Comparison of ENCODE assay signal across 8 cellular contexts in genomic region chr14:65411656-65412188, GRCh38. TPM values are rescaled to one million over a fixed set of nuclear protein-coding genes. Genes with fewer than 3 reads are reported as not detected.
DNase-seq lines count a peak whose midpoint lies in the region; ATAC-seq, FAIRE-seq and TF ChIP-seq lines count a peak whose summit lies in the region.

No MANE protein-coding gene starts in this region.

- no peak for TF ChIP-seq CTCF in VCaP (conservative IDR thresholded peaks at IDR 0.05)
- no peak for TF ChIP-seq CTCF in breast epithelium (IDR thresholded peaks at IDR 0.05)

- TF ChIP-seq POLR2A in breast epithelium (IDR thresholded peaks at IDR 0.05): peak; percentile 59

- intact Hi-C loops in breast epithelium (cut with DNase I; ENCODE audit: low total_unique reads): no loop called here

- no peaks in the 10 kb centered on the region for H3K4me1 ChIP-seq in breast epithelium
- no peaks in the 10 kb centered on the region for H3K4me1 ChIP-seq in small intestine (ENCODE audit: control insufficient read depth in 2 of 2, insufficient read depth in 1 of 2, low read depth in 1 of 2, low read length in 1 of 2)

- 0% methylated on average over 42 of the region's 42 CpGs for WGBS in small intestine, 3 donors

- H3K27ac ChIP-seq in VCaP (peak overlapping the region; percentile 94), breast epithelium (peak overlapping the region; percentile 94 to 97), small intestine (ENCODE audit: low read depth in 1 of 2, low read length in 1 of 2) (peak overlapping the region; percentile 95 to 99)

- FAIRE-seq in small intestine (lab: Jason Lieb, UNC): no peak

- ATAC-seq in GM18511 (IDR thresholded peaks at IDR 0.05; ENCODE audit: unreplicated experiment) (peak; percentile 69), HG03039 (IDR thresholded peaks at IDR 0.05; ENCODE audit: unreplicated experiment) (peak; percentile 44)

- peak overlapping the region; percentile 85 to 96 (median 87) for H3K4me3 ChIP-seq in breast epithelium
- peak overlapping the region; percentile 95 to 100 for H3K4me3 ChIP-seq in small intestine (ENCODE audit: low read depth in 1 of 2, low read length in 2 of 2)

- DNase-seq in 8988T (peak; percentile 38), NCI-H2107 treated with DMSO at 0.1 percent for 48 hours (lab: John Stamatoyannopoulos, UW; ENCODE audit: unreplicated experiment) (peak; percentile 88), breast epithelium (ENCODE audit: low spot score in 2 of 2) (peak; percentile 88 to 89), iPS-NIHi11 (ENCODE audit: low spot score) (peak; percentile 94), small intestine (peak; percentile 95)

- H3K9me3 ChIP-seq in breast epithelium: no peaks in the 10 kb centered on the region
- no peaks in the 10 kb centered on the region for H3K9me3 ChIP-seq in small intestine (ENCODE audit: control insufficient read depth, low read depth)

- H3K36me3 ChIP-seq in breast epithelium: no peaks in the 10 kb centered on the region
- no peaks in the 10 kb centered on the region for H3K36me3 ChIP-seq in small intestine (ENCODE audit: control insufficient read depth in 2 of 2, insufficient read depth in 2 of 2, low read length in 2 of 2)

- H3K27me3 ChIP-seq in breast epithelium: no peaks in the 10 kb centered on the region
- no peaks in the 10 kb centered on the region for H3K27me3 ChIP-seq in small intestine (ENCODE audit: control insufficient read depth in 2 of 2, insufficient read depth in 2 of 2, low read length in 2 of 2)

RNA-seq across cellular contexts. Expression of gene FUT8, which starts 0.8 kb away (rescaled TPM):
- 10 to 100 TPM; 36.3 to 69.1 (median 47.2) TPM for total RNA-seq in breast epithelium
- 10 to 100 TPM in 1 of 3 donors, 1 to 10 TPM in 2; 4.7 to 52.1 (median 5.1) TPM for polyA plus RNA-seq in small intestine

Comparison
In these comparisons a context has a peak if more than half of its experiments do, and no peak if none do; other contexts are left out.
1. Peak in every context shown above with its lines: DNase-seq, ATAC-seq, H3K4me3 ChIP-seq and H3K27ac ChIP-seq.
2. DNase-seq: peak in every context shown above with its lines; median percentile 95 in small intestine; 94 in iPS-NIHi11; 88 in breast epithelium; 88 in NCI-H2107 treated with DMSO at 0.1 percent for 48 hours; 38 in 8988T.